In the genomic region with DNA sequence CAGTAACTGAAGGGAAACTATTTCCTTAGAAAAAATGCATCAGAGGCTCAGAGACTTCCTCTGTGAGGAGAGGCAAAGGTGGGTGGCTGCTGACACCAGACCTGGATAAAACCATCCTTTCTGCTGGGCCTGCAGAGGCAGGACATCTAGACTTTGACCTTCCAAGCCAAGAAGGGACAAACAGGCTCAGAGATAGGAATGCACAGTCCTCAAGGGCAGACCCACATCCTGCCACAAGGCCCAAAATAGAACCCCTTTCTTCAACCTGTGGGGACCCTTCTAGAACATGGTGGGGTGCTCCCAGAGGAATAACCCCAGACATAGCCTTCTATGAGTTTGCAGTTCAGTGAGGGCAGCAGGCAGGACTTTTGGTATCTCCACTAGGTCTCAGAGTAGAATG, we compare ENCODE assay signal across 1 cellular context.
TF ChIP-seq lines count a peak whose summit lies in the region.

No MANE protein-coding gene starts in this region.

TF ChIP-seq in HepG2, 621 proteins besides CTCF, POLR2A, EP300 and RAD21 (continued from another document and continues in another):
- TF ChIP-seq ZNF101 (CRISPR knock-in tag; IDR thresholded peaks at IDR 0.05; ENCODE audit: borderline replicate concordance, low read depth) (no peak), SNAI1 (CRISPR knock-in tag; IDR thresholded peaks at IDR 0.05; ENCODE audit: borderline replicate concordance) (no peak), KDM3A (CRISPR knock-in tag; IDR thresholded peaks at IDR 0.05; ENCODE audit: low read depth) (no peak), ZSCAN25 (CRISPR knock-in tag; IDR thresholded peaks at IDR 0.05) (no peak), SMARCC2 (IDR thresholded peaks at IDR 0.05) (no peak), FOXP1 (IDR thresholded peaks at IDR 0.05) (no peak), FOXP1 (CRISPR knock-in tag; IDR thresholded peaks at IDR 0.05) (no peak), SUZ12 (IDR thresholded peaks at IDR 0.05; ENCODE audit: low read depth, low read length) (no peak), FOXK2 (IDR thresholded peaks at IDR 0.05) (no peak), ZNF331 (CRISPR knock-in tag; IDR thresholded peaks at IDR 0.05) (peak; percentile 63; the same call in 1 of the 2 replicates), TOPORS (CRISPR knock-in tag; IDR thresholded peaks at IDR 0.05) (no peak), ZNF589 (CRISPR knock-in tag; conservative IDR thresholded peaks at IDR 0.05) (no peak), ELF1 (CRISPR knock-in tag; IDR thresholded peaks at IDR 0.05) (no peak), MTA3 (CRISPR knock-in tag; IDR thresholded peaks at IDR 0.05) (no peak), ZBTB42 (CRISPR knock-in tag; IDR thresholded peaks at IDR 0.05) (no peak), ZNF850 (CRISPR knock-in tag; conservative IDR thresholded peaks at IDR 0.05) (no peak), ZNF773 (CRISPR knock-in tag; IDR thresholded peaks at IDR 0.05; ENCODE audit: borderline replicate concordance) (no peak), ZNF564 (CRISPR knock-in tag; IDR thresholded peaks at IDR 0.05) (no peak), YEATS4 (CRISPR knock-in tag; IDR thresholded peaks at IDR 0.05; ENCODE audit: borderline replicate concordance) (no peak), RBAK (CRISPR knock-in tag; IDR thresholded peaks at IDR 0.05) (no peak), MZF1 (CRISPR knock-in tag; IDR thresholded peaks at IDR 0.05; ENCODE audit: borderline replicate concordance) (no peak), MIXL1 (CRISPR knock-in tag; IDR thresholded peaks at IDR 0.05) (0 out of 2 replicates have a peak, but pooled peaks have one; percentile 22), KLF11 (CRISPR knock-in tag; IDR thresholded peaks at IDR 0.05) (no peak), MEIS1 (CRISPR knock-in tag; IDR thresholded peaks at IDR 0.05; ENCODE audit: borderline replicate concordance) (no peak), GTF3A (CRISPR knock-in tag; conservative IDR thresholded peaks at IDR 0.05) (no peak), BCL6 (CRISPR knock-in tag; IDR thresholded peaks at IDR 0.05) (0 out of 2 replicates have a peak, but pooled peaks have one; percentile 18), MXI1 (IDR thresholded peaks at IDR 0.05; ENCODE audit: borderline replicate concordance, low read depth, low read length) (no peak), MEIS2 (CRISPR knock-in tag; IDR thresholded peaks at IDR 0.05) (no peak), HMG20B (CRISPR knock-in tag; conservative IDR thresholded peaks at IDR 0.05) (0 out of 2 replicates have a peak, but pooled peaks have one; percentile 12), FOSL1 (CRISPR knock-in tag; IDR thresholded peaks at IDR 0.05; ENCODE audit: borderline replicate concordance) (no peak), SALL1 (CRISPR knock-in tag; IDR thresholded peaks at IDR 0.05) (peak; percentile 34; the same call in 1 of the 2 replicates), HNRNPH1 (optimal IDR thresholded peaks at IDR 0.05; ENCODE audit: low read depth, low read length) (no peak), ATF7 (IDR thresholded peaks at IDR 0.05) (no peak), ATF7 (CRISPR knock-in tag; IDR thresholded peaks at IDR 0.05) (no peak), ZKSCAN1 (IDR thresholded peaks at IDR 0.05; ENCODE audit: low read length) (no peak), SIN3B (IDR thresholded peaks at IDR 0.05; ENCODE audit: low read length) (no peak)
- TF ChIP-seq, protein P1, sequence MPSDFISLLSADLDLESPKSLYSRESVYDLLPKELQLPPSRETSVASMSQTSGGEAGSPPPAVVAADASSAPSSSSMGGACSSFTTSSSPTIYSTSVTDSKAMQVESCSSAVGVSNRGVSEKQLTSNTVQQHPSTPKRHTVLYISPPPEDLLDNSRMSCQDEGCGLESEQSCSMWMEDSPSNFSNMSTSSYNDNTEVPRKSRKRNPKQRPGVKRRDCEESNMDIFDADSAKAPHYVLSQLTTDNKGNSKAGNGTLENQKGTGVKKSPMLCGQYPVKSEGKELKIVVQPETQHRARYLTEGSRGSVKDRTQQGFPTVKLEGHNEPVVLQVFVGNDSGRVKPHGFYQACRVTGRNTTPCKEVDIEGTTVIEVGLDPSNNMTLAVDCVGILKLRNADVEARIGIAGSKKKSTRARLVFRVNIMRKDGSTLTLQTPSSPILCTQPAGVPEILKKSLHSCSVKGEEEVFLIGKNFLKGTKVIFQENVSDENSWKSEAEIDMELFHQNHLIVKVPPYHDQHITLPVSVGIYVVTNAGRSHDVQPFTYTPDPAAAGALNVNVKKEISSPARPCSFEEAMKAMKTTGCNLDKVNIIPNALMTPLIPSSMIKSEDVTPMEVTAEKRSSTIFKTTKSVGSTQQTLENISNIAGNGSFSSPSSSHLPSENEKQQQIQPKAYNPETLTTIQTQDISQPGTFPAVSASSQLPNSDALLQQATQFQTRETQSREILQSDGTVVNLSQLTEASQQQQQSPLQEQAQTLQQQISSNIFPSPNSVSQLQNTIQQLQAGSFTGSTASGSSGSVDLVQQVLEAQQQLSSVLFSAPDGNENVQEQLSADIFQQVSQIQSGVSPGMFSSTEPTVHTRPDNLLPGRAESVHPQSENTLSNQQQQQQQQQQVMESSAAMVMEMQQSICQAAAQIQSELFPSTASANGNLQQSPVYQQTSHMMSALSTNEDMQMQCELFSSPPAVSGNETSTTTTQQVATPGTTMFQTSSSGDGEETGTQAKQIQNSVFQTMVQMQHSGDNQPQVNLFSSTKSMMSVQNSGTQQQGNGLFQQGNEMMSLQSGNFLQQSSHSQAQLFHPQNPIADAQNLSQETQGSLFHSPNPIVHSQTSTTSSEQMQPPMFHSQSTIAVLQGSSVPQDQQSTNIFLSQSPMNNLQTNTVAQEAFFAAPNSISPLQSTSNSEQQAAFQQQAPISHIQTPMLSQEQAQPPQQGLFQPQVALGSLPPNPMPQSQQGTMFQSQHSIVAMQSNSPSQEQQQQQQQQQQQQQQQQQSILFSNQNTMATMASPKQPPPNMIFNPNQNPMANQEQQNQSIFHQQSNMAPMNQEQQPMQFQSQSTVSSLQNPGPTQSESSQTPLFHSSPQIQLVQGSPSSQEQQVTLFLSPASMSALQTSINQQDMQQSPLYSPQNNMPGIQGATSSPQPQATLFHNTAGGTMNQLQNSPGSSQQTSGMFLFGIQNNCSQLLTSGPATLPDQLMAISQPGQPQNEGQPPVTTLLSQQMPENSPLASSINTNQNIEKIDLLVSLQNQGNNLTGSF (CRISPR knock-in tag; IDR thresholded peaks at IDR 0.05) = no peak
- TF ChIP-seq, protein P2, sequence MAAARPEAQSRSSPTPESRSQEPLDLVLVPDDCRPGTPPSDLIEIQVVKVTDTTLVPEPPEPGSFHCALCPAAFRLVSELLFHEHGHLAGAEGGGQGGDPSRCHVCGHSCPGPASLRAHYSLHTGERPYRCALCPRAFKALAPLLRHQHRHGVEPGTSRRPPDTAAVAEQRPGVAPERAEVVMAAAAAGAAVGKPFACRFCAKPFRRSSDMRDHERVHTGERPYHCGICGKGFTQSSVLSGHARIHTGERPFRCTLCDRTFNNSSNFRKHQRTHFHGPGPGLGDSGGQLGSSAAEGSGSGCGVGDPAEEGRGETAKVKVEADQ (CRISPR knock-in tag; IDR thresholded peaks at IDR 0.05; ENCODE audit: borderline replicate concordance) = no peak
- TF ChIP-seq, protein P3, sequence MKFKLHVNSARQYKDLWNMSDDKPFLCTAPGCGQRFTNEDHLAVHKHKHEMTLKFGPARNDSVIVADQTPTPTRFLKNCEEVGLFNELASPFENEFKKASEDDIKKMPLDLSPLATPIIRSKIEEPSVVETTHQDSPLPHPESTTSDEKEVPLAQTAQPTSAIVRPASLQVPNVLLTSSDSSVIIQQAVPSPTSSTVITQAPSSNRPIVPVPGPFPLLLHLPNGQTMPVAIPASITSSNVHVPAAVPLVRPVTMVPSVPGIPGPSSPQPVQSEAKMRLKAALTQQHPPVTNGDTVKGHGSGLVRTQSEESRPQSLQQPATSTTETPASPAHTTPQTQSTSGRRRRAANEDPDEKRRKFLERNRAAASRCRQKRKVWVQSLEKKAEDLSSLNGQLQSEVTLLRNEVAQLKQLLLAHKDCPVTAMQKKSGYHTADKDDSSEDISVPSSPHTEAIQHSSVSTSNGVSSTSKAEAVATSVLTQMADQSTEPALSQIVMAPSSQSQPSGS (CRISPR knock-in tag; IDR thresholded peaks at IDR 0.05) = no peak
- TF ChIP-seq, protein P4, sequence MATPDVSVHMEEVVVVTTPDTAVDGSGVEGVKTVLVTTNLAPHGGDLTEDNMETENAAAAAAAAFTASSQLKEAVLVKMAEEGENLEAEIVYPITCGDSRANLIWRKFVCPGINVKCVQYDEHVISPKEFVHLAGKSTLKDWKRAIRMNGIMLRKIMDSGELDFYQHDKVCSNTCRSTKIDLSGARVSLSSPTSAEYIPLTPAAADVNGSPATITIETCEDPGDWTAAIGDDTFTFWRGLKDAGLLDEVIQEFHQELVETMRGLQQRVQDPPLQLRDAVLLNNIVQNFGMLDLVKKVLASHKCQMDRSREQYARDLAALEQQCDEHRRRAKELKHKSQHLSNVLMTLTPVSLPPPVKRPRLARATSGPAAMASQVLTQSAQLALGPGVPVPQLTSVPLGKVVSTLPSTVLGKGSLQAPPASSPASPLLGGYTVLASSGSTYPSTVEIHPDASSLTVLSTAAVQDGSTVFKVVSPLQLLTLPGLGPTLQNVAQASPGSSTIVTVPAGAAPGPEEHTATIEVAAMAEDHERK (CRISPR knock-in tag; IDR thresholded peaks at IDR 0.05; ENCODE audit: low read depth) = no peak
- TF ChIP-seq, protein P5, sequence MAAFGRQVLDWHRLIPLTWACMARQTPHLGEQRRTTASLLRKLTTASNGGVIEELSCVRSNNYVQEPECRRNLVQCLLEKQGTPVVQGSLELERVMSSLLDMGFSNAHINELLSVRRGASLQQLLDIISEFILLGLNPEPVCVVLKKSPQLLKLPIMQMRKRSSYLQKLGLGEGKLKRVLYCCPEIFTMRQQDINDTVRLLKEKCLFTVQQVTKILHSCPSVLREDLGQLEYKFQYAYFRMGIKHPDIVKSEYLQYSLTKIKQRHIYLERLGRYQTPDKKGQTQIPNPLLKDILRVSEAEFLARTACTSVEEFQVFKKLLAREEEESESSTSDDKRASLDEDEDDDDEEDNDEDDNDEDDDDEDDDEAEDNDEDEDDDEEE (CRISPR knock-in tag; IDR thresholded peaks at IDR 0.05) = no peak
- TF ChIP-seq, protein P6, sequence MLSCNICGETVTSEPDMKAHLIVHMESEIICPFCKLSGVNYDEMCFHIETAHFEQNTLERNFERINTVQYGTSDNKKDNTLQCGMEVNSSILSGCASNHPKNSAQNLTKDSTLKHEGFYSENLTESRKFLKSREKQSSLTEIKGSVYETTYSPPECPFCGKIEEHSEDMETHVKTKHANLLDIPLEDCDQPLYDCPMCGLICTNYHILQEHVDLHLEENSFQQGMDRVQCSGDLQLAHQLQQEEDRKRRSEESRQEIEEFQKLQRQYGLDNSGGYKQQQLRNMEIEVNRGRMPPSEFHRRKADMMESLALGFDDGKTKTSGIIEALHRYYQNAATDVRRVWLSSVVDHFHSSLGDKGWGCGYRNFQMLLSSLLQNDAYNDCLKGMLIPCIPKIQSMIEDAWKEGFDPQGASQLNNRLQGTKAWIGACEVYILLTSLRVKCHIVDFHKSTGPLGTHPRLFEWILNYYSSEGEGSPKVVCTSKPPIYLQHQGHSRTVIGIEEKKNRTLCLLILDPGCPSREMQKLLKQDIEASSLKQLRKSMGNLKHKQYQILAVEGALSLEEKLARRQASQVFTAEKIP (CRISPR knock-in tag; IDR thresholded peaks at IDR 0.05; ENCODE audit: borderline replicate concordance) = no peak
- TF ChIP-seq, protein P7, sequence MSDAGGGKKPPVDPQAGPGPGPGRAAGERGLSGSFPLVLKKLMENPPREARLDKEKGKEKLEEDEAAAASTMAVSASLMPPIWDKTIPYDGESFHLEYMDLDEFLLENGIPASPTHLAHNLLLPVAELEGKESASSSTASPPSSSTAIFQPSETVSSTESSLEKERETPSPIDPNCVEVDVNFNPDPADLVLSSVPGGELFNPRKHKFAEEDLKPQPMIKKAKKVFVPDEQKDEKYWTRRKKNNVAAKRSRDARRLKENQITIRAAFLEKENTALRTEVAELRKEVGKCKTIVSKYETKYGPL (CRISPR knock-in tag; IDR thresholded peaks at IDR 0.05) = no peak
- TF ChIP-seq, protein P8, sequence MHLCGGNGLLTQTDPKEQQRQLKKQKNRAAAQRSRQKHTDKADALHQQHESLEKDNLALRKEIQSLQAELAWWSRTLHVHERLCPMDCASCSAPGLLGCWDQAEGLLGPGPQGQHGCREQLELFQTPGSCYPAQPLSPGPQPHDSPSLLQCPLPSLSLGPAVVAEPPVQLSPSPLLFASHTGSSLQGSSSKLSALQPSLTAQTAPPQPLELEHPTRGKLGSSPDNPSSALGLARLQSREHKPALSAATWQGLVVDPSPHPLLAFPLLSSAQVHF (CRISPR knock-in tag; IDR thresholded peaks at IDR 0.05) = no peak
- TF ChIP-seq, protein P9, sequence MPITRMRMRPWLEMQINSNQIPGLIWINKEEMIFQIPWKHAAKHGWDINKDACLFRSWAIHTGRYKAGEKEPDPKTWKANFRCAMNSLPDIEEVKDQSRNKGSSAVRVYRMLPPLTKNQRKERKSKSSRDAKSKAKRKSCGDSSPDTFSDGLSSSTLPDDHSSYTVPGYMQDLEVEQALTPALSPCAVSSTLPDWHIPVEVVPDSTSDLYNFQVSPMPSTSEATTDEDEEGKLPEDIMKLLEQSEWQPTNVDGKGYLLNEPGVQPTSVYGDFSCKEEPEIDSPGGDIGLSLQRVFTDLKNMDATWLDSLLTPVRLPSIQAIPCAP (CRISPR knock-in tag; IDR thresholded peaks at IDR 0.05; ENCODE audit: low read depth) = no peak
- TF ChIP-seq, protein P10, sequence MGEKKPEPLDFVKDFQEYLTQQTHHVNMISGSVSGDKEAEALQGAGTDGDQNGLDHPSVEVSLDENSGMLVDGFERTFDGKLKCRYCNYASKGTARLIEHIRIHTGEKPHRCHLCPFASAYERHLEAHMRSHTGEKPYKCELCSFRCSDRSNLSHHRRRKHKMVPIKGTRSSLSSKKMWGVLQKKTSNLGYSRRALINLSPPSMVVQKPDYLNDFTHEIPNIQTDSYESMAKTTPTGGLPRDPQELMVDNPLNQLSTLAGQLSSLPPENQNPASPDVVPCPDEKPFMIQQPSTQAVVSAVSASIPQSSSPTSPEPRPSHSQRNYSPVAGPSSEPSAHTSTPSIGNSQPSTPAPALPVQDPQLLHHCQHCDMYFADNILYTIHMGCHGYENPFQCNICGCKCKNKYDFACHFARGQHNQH (CRISPR knock-in tag; IDR thresholded peaks at IDR 0.05) = 0 out of 2 replicates have a peak, but pooled peaks have one; percentile 32
- TF ChIP-seq, protein P11, sequence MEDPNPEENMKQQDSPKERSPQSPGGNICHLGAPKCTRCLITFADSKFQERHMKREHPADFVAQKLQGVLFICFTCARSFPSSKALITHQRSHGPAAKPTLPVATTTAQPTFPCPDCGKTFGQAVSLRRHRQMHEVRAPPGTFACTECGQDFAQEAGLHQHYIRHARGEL (CRISPR knock-in tag; IDR thresholded peaks at IDR 0.05) = no peak
- TF ChIP-seq, protein P12, sequence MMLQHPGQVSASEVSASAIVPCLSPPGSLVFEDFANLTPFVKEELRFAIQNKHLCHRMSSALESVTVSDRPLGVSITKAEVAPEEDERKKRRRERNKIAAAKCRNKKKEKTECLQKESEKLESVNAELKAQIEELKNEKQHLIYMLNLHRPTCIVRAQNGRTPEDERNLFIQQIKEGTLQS (CRISPR knock-in tag; IDR thresholded peaks at IDR 0.05) = no peak
- TF ChIP-seq, protein P13, sequence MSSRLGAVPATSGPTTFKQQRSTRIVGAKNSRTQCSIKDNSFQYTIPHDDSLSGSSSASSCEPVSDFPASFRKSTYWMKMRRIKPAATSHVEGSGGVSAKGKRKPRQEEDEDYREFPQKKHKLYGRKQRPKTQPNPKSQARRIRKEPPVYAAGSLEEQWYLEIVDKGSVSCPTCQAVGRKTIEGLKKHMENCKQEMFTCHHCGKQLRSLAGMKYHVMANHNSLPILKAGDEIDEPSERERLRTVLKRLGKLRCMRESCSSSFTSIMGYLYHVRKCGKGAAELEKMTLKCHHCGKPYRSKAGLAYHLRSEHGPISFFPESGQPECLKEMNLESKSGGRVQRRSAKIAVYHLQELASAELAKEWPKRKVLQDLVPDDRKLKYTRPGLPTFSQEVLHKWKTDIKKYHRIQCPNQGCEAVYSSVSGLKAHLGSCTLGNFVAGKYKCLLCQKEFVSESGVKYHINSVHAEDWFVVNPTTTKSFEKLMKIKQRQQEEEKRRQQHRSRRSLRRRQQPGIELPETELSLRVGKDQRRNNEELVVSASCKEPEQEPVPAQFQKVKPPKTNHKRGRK (CRISPR knock-in tag; IDR thresholded peaks at IDR 0.05) = no peak
